In the genomic region with DNA sequence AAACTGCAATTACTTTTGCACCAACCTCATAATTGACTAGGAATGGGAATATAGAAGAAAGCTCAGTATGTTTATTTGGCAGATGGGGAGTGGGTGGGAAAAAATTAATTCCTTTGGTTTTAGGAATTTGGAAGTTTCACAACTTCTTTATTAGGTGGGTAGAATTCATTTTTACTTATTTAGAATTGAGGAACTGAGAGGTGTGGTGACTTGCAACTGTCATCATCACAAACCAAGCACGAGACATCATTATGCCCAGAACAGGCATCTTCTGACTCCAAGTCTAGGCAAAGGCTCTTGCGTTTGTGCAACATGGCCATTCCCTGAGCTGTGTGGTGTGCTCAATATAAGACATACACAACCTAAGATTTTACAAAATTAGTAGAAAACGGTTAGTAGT, we compare ENCODE assay signal across 17 cellular contexts.
DNase-seq lines count a peak whose midpoint lies in the region; ATAC-seq and TF ChIP-seq lines count a peak whose summit lies in the region.
"Had no signal": no experiment of that assay in that cellular context is flagged by ENCODE, and none has a peak within 500 bp of the region (broad histone marks: within the 10 kb centered on the region; RNA-seq: fewer than 3 reads in every experiment).

No MANE protein-coding gene starts in this region.

- H3K36me3 ChIP-seq in right lobe of liver = no peaks in the 10 kb centered on the region
- H3K36me3 ChIP-seq in MM.1S (replicated peaks; ENCODE audit: insufficient read depth, low read length) = no peaks in the 10 kb centered on the region
- H3K36me3 ChIP-seq: thoracic aorta had no signal

- WGBS in right lobe of liver (ENCODE audit: insufficient coverage, low coverage, low lambda C conversion rate, missing lambda C conversion rate) = 74% methylated on average over 3 of the region's 3 CpGs

- H3K27me3 ChIP-seq in right lobe of liver (no peaks in the 10 kb centered on the region), MM.1S (replicated peaks; ENCODE audit: insufficient read depth, low read length) (no peaks in the 10 kb centered on the region)

- no peaks in the 10 kb centered on the region for H4K20me1 ChIP-seq in MM.1S (ENCODE audit: insufficient read depth, low read length)

- no peak overlapping the region for H3K27ac ChIP-seq in right lobe of liver
- no peak overlapping the region for H3K27ac ChIP-seq in MM.1S (ENCODE audit: low read length)
- H3K27ac ChIP-seq: parathyroid adenoma, thoracic aorta had no signal

- H3F3A ChIP-seq in MM.1S (ENCODE audit: insufficient read depth, low read length) = no peaks in the 10 kb centered on the region

- TF ChIP-seq CTCF in right lobe of liver (IDR thresholded peaks at IDR 0.05) (no peak), GM13977 (IDR thresholded peaks at IDR 0.05; ENCODE audit: extremely low read depth, insufficient read depth, missing control alignments) (no peak), MM.1S (IDR thresholded peaks at IDR 0.05; ENCODE audit: low read length) (no peak)

- TF ChIP-seq POLR2A in right lobe of liver (IDR thresholded peaks at IDR 0.05) = no peak

- H3K4me1 ChIP-seq in right lobe of liver = no peaks in the 10 kb centered on the region
- H3K4me1 ChIP-seq in MM.1S (ENCODE audit: low read length) = no peaks in the 10 kb centered on the region
- H3K4me1 ChIP-seq: parathyroid adenoma had no signal

- in situ Hi-C loops in GM13977 (cut with MboI; ENCODE audit: low pct_unique_long_range_greater_than_20kb, low sequenced_read_pairs, unreplicated experiment) = no loop called here

- no peaks in the 10 kb centered on the region for H3K79me2 ChIP-seq in MM.1S (ENCODE audit: low read length)
- H3K79me2 ChIP-seq: parathyroid adenoma had no signal

- H2AFZ ChIP-seq in MM.1S (ENCODE audit: low read length) = no peak overlapping the region
- H2AFZ ChIP-seq: parathyroid adenoma had no signal

- no peak for DNase-seq in right lobe of liver
- no peak for DNase-seq in GM13977 (ENCODE audit: low spot score)
- no peak for DNase-seq in MM.1S
- no peak for DNase-seq in pons (ENCODE audit: low spot score)
- DNase-seq: activated CD4-positive, alpha-beta T cell treated with anti-CD3 and anti-CD28 coated beads, Interleukin-2, amount 50 U/mL, for 4 hours; amniotic stem cell; glutamatergic neuron; islet precursor cell; midbrain; stimulated activated CD4-positive, alpha-beta T cell treated with anti-CD3 and anti-CD28 coated beads, Interleukin-15, amount 100 ng/mL, for 24 hours had no signal

- intact Hi-C loops in right lobe of liver (cut with DNase I) = no loop called here

- H3K9ac ChIP-seq in MM.1S (ENCODE audit: low read length) = no peak overlapping the region
- H3K9ac ChIP-seq: parathyroid adenoma had no signal

- H3K9me3 ChIP-seq in right lobe of liver (no peaks in the 10 kb centered on the region), MM.1S (replicated peaks; ENCODE audit: insufficient read depth, low read length) (no peaks in the 10 kb centered on the region)
- H3K9me3 ChIP-seq: thoracic aorta had no signal

- ATAC-seq in GM18508 (IDR thresholded peaks at IDR 0.05; ENCODE audit: insufficient read depth, unreplicated experiment) = peak; percentile 76
- peak; percentile 83 for ATAC-seq in GM21360 (IDR thresholded peaks at IDR 0.05; ENCODE audit: unreplicated experiment)
- ATAC-seq in HG02943 (IDR thresholded peaks at IDR 0.05; ENCODE audit: low read depth, unreplicated experiment) = peak; percentile 62
- peak; percentile 71 for ATAC-seq in HG03521 (IDR thresholded peaks at IDR 0.05; ENCODE audit: unreplicated experiment)
- ATAC-seq in right lobe of liver = no peak
- ATAC-seq: activated T-helper 17 cell treated with anti-CD3 and anti-CD28 coated beads, Interleukin-2, amount 50 U/mL, for 72 hours had no signal

- no peaks in the 10 kb centered on the region for H3K9me2 ChIP-seq in MM.1S (replicated peaks; ENCODE audit: insufficient read depth, low read length)

- H3K4me3 ChIP-seq in right lobe of liver = no peak overlapping the region
- no peak overlapping the region for H3K4me3 ChIP-seq in MM.1S (ENCODE audit: low read length)
- H3K4me3 ChIP-seq: thoracic aorta had no signal

- no peak overlapping the region for H3K4me2 ChIP-seq in MM.1S (ENCODE audit: low read depth, low read length)

Comparison
In these comparisons a context has a peak if more than half of its experiments do, and no peak if none do; other contexts are left out.
1. ATAC-seq: peak in GM18508 (single experiment), GM21360 (single experiment), HG02943 (single experiment) and HG03521 (single experiment); none in right lobe of liver (0 of 4).